ENCODE assay signal across 8 cellular contexts in genomic region chr11:81644239-81644840, GRCh38.
DNase-seq lines count a peak whose midpoint lies in the region; TF ChIP-seq lines count a peak whose summit lies in the region.

No MANE protein-coding gene starts in this region.

- CTCF ChIA-PET in HEK293T (lab: Yijun Ruan, JAX): interaction anchor here (0.6 to 1.3 kb wide), 3 partner anchors 43 to 1051 kb away, joined by 3 to 4 read pairs (median 4); no protein-coding TSS in a partner anchor

- no peak overlapping the region for H3K27ac ChIP-seq in C4-2B

- POLR2A ChIA-PET in HEK293T (lab: Yijun Ruan, JAX): no interaction called here

- no peak overlapping the region for H3K4me3 ChIP-seq in GM12875 (ENCODE audit: low read depth, low read length)
- H3K4me3 ChIP-seq in fibroblast of mammary gland (ENCODE audit: control insufficient read depth, low read depth, low read length): no peak overlapping the region

- TF ChIP-seq CTCF in C4-2B (conservative IDR thresholded peaks at IDR 0.05) (peak; percentile 90), GM12875 (IDR thresholded peaks at IDR 0.05; ENCODE audit: borderline replicate concordance, insufficient read depth, low read depth, low read length) (peak; percentile 50; the same call in 1 of the 2 replicates), fibroblast of mammary gland (conservative IDR thresholded peaks at IDR 0.05; ENCODE audit: control insufficient read depth, insufficient read depth, low read depth, low read length) (peak; percentile 55)

- DNase-seq in HEK293T (ENCODE audit: extremely low spot score) (peak; percentile 28), LoVo (ENCODE audit: low spot score) (peak; percentile 67), SKM-1 treated with dmso at 0.1 percent for 144 hours (lab: John Stamatoyannopoulos, UW; ENCODE audit: unreplicated experiment) (peak; percentile 68), fibroblast of mammary gland (ENCODE audit: low read depth) (peak; percentile 45), renal cortical epithelial cell (ENCODE audit: low read depth) (peak; percentile 45)
- no peak for DNase-seq in activated T-cell treated with anti-CD3 and anti-CD28 coated beads, Interleukin-2, amount 50 U/mL, for 48 hours

TF ChIP-seq in HEK293T, 16 proteins besides CTCF, POLR2A, EP300 and RAD21:
- TF ChIP-seq CTBP1 (IDR thresholded peaks at IDR 0.05; ENCODE audit: borderline replicate concordance): no peak
- no peak for TF ChIP-seq PKNOX1 (IDR thresholded peaks at IDR 0.05)
- no peak for TF ChIP-seq TARDBP (IDR thresholded peaks at IDR 0.05)
- TF ChIP-seq NFRKB (IDR thresholded peaks at IDR 0.05): no peak
- no peak for TF ChIP-seq ELF4 (IDR thresholded peaks at IDR 0.05)
- TF ChIP-seq ARNT (IDR thresholded peaks at IDR 0.05): no peak
- TF ChIP-seq SP1 (IDR thresholded peaks at IDR 0.05): no peak
- no peak for TF ChIP-seq FOXA1 (IDR thresholded peaks at IDR 0.05)
- TF ChIP-seq BHLHE40 (IDR thresholded peaks at IDR 0.05; ENCODE audit: borderline replicate concordance): no peak
- TF ChIP-seq FOXM1 (IDR thresholded peaks at IDR 0.05; ENCODE audit: borderline replicate concordance): no peak
- no peak for TF ChIP-seq ZNF384 (IDR thresholded peaks at IDR 0.05)
- TF ChIP-seq FOXK2 (IDR thresholded peaks at IDR 0.05): no peak
- TF ChIP-seq HDGF (IDR thresholded peaks at IDR 0.05; ENCODE audit: borderline replicate concordance): no peak
- no peak for TF ChIP-seq SUZ12 (IDR thresholded peaks at IDR 0.05)
- TF ChIP-seq LEF1 (IDR thresholded peaks at IDR 0.05; ENCODE audit: borderline replicate concordance): no peak
- TF ChIP-seq L3MBTL2 (conservative IDR thresholded peaks at IDR 0.05): no peak

Comparison
In these comparisons a context has a peak if more than half of its experiments do, and no peak if none do; other contexts are left out.
1. DNase-seq: peak in HEK293T (single experiment), LoVo (single experiment), SKM-1 treated with dmso at 0.1 percent for 144 hours (single experiment), fibroblast of mammary gland (single experiment) and renal cortical epithelial cell (single experiment); none in activated T-cell treated with anti-CD3 and anti-CD28 coated beads, Interleukin-2, amount 50 U/mL, for 48 hours (0 of 2).
2. Peak in every context shown above with its lines, with median percentiles within 50 percentile points of each other: CTCF ChIP-seq.